Comparison of ENCODE assay signal across 8 cellular contexts in the genomic region with DNA sequence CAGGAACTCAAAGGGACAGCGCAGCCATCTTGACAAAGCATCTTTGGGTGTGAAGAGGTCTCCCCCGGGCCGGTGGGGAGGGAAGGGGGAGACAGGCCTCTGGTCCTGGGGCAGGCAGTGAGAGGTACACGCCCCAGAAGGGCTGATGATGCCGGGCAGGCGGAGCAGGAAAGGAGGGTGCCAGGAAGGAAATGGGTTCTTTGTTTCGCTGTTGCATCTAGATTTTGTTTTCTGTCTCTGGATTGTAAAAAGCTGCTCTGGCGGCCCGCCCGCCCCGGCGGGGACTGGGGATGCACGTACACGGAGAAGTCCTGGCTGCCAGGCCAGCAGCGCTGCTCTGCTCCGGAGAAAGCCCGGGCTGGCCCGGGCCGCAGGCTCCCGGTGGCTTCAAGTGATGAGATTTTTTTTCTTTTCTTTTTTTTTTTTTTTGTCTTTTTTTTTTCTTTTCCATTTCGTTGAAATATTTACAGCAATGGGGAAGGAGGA.
A peak's percentile ranks its signal among the peaks of the same experiment; 100 is the strongest.
DNase-seq lines count a peak whose midpoint lies in the region; ATAC-seq, FAIRE-seq and TF ChIP-seq lines count a peak whose summit lies in the region.

No MANE protein-coding gene starts in this region.

- peaks cover 21% of the 10 kb centered on the region for H3K36me3 Mint-ChIP-seq in activated T-cell treated with anti-CD3 and anti-CD28 coated beads, Interleukin-2, amount 50 U/mL, for 24 hours (ENCODE audit: low read depth)

- peak; percentile 42 for FAIRE-seq in GM19239 (lab: Jason Lieb, UNC)
- no peak for FAIRE-seq in H54 (lab: Jason Lieb, UNC)

- DNase-seq in GM19239 (ENCODE audit: insufficient read length, low spot score) (no peak), fibroblast of peridontal ligament (ENCODE audit: extremely low read depth) (peak; percentile 34), posterior cingulate gyrus (peak; percentile 55 to 96 (median 74)), H54 (ENCODE audit: insufficient read length, low spot score) (no peak), NCI-H526 (lab: John Stamatoyannopoulos, UW) (no peak), NCI-H69 (lab: John Stamatoyannopoulos, UW) (no peak)
- peak; percentile 74 for DNase-seq in activated T-cell treated with anti-CD3 and anti-CD28 coated beads, Interleukin-2, amount 50 U/mL, for 24 hours

- H3K27ac Mint-ChIP-seq in activated T-cell treated with anti-CD3 and anti-CD28 coated beads, Interleukin-2, amount 50 U/mL, for 24 hours: peak overlapping the region; percentile 97

- intact Hi-C loops in posterior cingulate gyrus (cut with DNase I): loop anchor here (2.0 kb wide), 1 partner anchor 199 kb away; no protein-coding TSS in a partner anchor

- ATAC-seq in HG03342 (IDR thresholded peaks at IDR 0.05; ENCODE audit: unreplicated experiment): no peak

- no peaks in the 10 kb centered on the region for H3K27me3 Mint-ChIP-seq in activated T-cell treated with anti-CD3 and anti-CD28 coated beads, Interleukin-2, amount 50 U/mL, for 24 hours

- H3K4me3 Mint-ChIP-seq in activated T-cell treated with anti-CD3 and anti-CD28 coated beads, Interleukin-2, amount 50 U/mL, for 24 hours: peak overlapping the region; percentile 70

- no peaks in the 10 kb centered on the region for H3K9me3 Mint-ChIP-seq in activated T-cell treated with anti-CD3 and anti-CD28 coated beads, Interleukin-2, amount 50 U/mL, for 24 hours

- H3K4me1 Mint-ChIP-seq in activated T-cell treated with anti-CD3 and anti-CD28 coated beads, Interleukin-2, amount 50 U/mL, for 24 hours (ENCODE audit: low read depth): peaks cover 42% of the 10 kb centered on the region

- TF ChIP-seq POLR2A in H54 (IDR thresholded peaks at IDR 0.05; ENCODE audit: low read depth, low read length): no peak

Comparison
In these comparisons a context has a peak if more than half of its experiments do, and no peak if none do; other contexts are left out.
1. DNase-seq: peak in activated T-cell treated with anti-CD3 and anti-CD28 coated beads, Interleukin-2, amount 50 U/mL, for 24 hours (single experiment), fibroblast of peridontal ligament (single experiment) and posterior cingulate gyrus (10 of 10); none in GM19239 (single experiment), H54 (single experiment), NCI-H526 (0 of 2) and NCI-H69 (single experiment).